8 cellular contexts compared by ENCODE assay signal in genomic region chr12:56628671-56629458, GRCh38. TPM values are rescaled to one million over a fixed set of nuclear protein-coding genes. Genes with fewer than 3 reads are reported as not detected.
DNase-seq lines count a peak whose midpoint lies in the region; ATAC-seq, FAIRE-seq and TF ChIP-seq lines count a peak whose summit lies in the region.

No MANE protein-coding gene starts in this region.

- no peak for TF ChIP-seq POLR2A in HCT116 (IDR thresholded peaks at IDR 0.05; ENCODE audit: borderline replicate concordance, extremely low read depth, insufficient read depth, insufficient read length)

- ATAC-seq in HCT116 (no peak), upper lobe of right lung (peak; percentile 27), GM18502 (IDR thresholded peaks at IDR 0.05; ENCODE audit: poor library complexity, unreplicated experiment) (no peak)

- no peak for TF ChIP-seq CTCF in HCT116 (IDR thresholded peaks at IDR 0.05 in 2 of 3, conservative IDR thresholded peaks at IDR 0.05 in 1 of 3; ENCODE audit: borderline replicate concordance in 1 of 3, insufficient read depth in 1 of 3, low read depth in 2 of 3, low read length in 2 of 3)
- no peak for TF ChIP-seq CTCF in neural progenitor cell (IDR thresholded peaks at IDR 0.05)
- TF ChIP-seq CTCF in upper lobe of right lung (IDR thresholded peaks at IDR 0.05): no peak

- H3K9ac ChIP-seq in HCT116 (ENCODE audit: low read length) (peak overlapping the region; percentile 95), neural progenitor cell (peak overlapping the region; percentile 83)

- H3K4me2 ChIP-seq in HCT116 (ENCODE audit: low read length): peak overlapping the region; percentile 90
- peak overlapping the region; percentile 93 for H3K4me2 ChIP-seq in neural progenitor cell

- intact Hi-C loops in CD4-positive, alpha-beta memory T cell (cut with micrococcal nuclease): loop anchor here (1.0 kb wide), 1 partner anchor 17 kb away; no protein-coding TSS in a partner anchor
- intact Hi-C loops in HCT116 (cut with micrococcal nuclease) (no loop called here), upper lobe of right lung (cut with DNase I) (no loop called here)
- intact Hi-C loops in activated naive CD4-positive, alpha-beta T cell treated with anti-CD3 and anti-CD28 coated beads for 36 hours (cut with micrococcal nuclease): loop anchor here (1.0 kb wide), 2 partner anchors 7 to 8 kb away; no protein-coding TSS in a partner anchor

- H3K4me3 Mint-ChIP-seq in CD4-positive, alpha-beta memory T cell: peak overlapping the region; percentile 86 to 95 (median 92)
- H3K4me3 Mint-ChIP-seq in activated naive CD4-positive, alpha-beta T cell treated with anti-CD3 and anti-CD28 coated beads for 36 hours: peak overlapping the region; percentile 98
- H3K4me3 Mint-ChIP-seq in neural progenitor cell: peak overlapping the region; percentile 99

- peaks cover 0 to 2% (median 0%) of the 10 kb centered on the region in 8 donors for H3K9me3 Mint-ChIP-seq in CD4-positive, alpha-beta memory T cell
- no peaks in the 10 kb centered on the region for H3K9me3 Mint-ChIP-seq in activated naive CD4-positive, alpha-beta T cell treated with anti-CD3 and anti-CD28 coated beads for 36 hours
- H3K9me3 Mint-ChIP-seq in neural progenitor cell: no peaks in the 10 kb centered on the region

- H3K27ac ChIP-seq in CD4-positive, alpha-beta memory T cell (ENCODE audit: low read depth, low read length): peak overlapping the region; percentile 93
- H3K27ac ChIP-seq in HCT116 (ENCODE audit: low read depth, low read length): peak overlapping the region; percentile 88
- H3K27ac ChIP-seq in neural progenitor cell: peak overlapping the region; percentile 21
- H3K27ac ChIP-seq in upper lobe of right lung: peak overlapping the region; percentile 90

- TSS peak; percentile 35 for BruUV-seq in HCT116 (replicated peaks; lab: Mats Ljungman, UMichigan)

- H3K4me1 Mint-ChIP-seq in CD4-positive, alpha-beta memory T cell: peaks cover 42 to 79% (median 64%) of the 10 kb centered on the region in 4 donors
- H3K4me1 Mint-ChIP-seq in activated naive CD4-positive, alpha-beta T cell treated with anti-CD3 and anti-CD28 coated beads for 36 hours (ENCODE audit: low read depth): peaks cover 79% of the 10 kb centered on the region
- H3K4me1 Mint-ChIP-seq in neural progenitor cell: peaks cover 52% of the 10 kb centered on the region

- no peaks in the 10 kb centered on the region for H3K9me3 ChIP-seq in CD4-positive, alpha-beta memory T cell (ENCODE audit: control insufficient read depth in 1 of 2, low read length in 2 of 2)
- no peaks in the 10 kb centered on the region for H3K9me3 ChIP-seq in HCT116 (ENCODE audit: control insufficient read depth in 1 of 2, insufficient read depth in 1 of 2, low read depth in 1 of 2, low read length in 2 of 2)
- no peaks in the 10 kb centered on the region for H3K9me3 ChIP-seq in neural progenitor cell (ENCODE audit: low read depth)
- no peaks in the 10 kb centered on the region for H3K9me3 ChIP-seq in upper lobe of right lung

- H3K9me2 ChIP-seq in HCT116 (ENCODE audit: insufficient read depth): no peaks in the 10 kb centered on the region

- H3K36me3 ChIP-seq in CD4-positive, alpha-beta memory T cell (ENCODE audit: insufficient read depth, low read length): peaks cover 4% of the 10 kb centered on the region
- H3K36me3 ChIP-seq in HCT116 (ENCODE audit: control insufficient read depth in 1 of 2, insufficient read depth in 2 of 2, low read length in 2 of 2): no peaks in the 10 kb centered on the region; a peak in 2 of 4 replicates
- H3K36me3 ChIP-seq in neural progenitor cell: no peaks in the 10 kb centered on the region
- peaks cover 18% of the 10 kb centered on the region for H3K36me3 ChIP-seq in upper lobe of right lung

- FAIRE-seq in frontal cortex (lab: Jason Lieb, UNC): no peak

- H3K27me3 Mint-ChIP-seq in CD4-positive, alpha-beta memory T cell: no peaks in the 10 kb centered on the region
- no peaks in the 10 kb centered on the region for H3K27me3 Mint-ChIP-seq in activated naive CD4-positive, alpha-beta T cell treated with anti-CD3 and anti-CD28 coated beads for 36 hours (ENCODE audit: low read depth)
- no peaks in the 10 kb centered on the region for H3K27me3 Mint-ChIP-seq in neural progenitor cell (ENCODE audit: insufficient read depth, low read depth)

- H2AFZ ChIP-seq in HCT116 (ENCODE audit: low read depth, low read length, poor library complexity, severe bottlenecking) (no peak overlapping the region), neural progenitor cell (replicated peaks) (no peak overlapping the region)

- H3K79me2 ChIP-seq in HCT116 (ENCODE audit: insufficient read depth, low read length): peaks cover 80% of the 10 kb centered on the region
- peaks cover 95% of the 10 kb centered on the region for H3K79me2 ChIP-seq in neural progenitor cell (ENCODE audit: low read depth)

- peaks cover 81% of the 10 kb centered on the region for H3K4me1 ChIP-seq in CD4-positive, alpha-beta memory T cell (ENCODE audit: insufficient read depth, low read length)
- H3K4me1 ChIP-seq in HCT116 (ENCODE audit: control insufficient read depth in 1 of 2, insufficient read depth in 2 of 2, low read length in 2 of 2) (peaks cover 30 to 41% of the 10 kb centered on the region in 2 experiments), neural progenitor cell (peaks cover 39% of the 10 kb centered on the region), upper lobe of right lung (peaks cover 51% of the 10 kb centered on the region)

- DNase-seq in CD4-positive, alpha-beta memory T cell: peak; percentile 71 to 85 (median 74)
- DNase-seq in HCT116 (ENCODE audit: low read depth, low spot score) (no peak), RPMI7951 (ENCODE audit: low read depth) (peak; percentile 82), frontal cortex (ENCODE audit: low spot score in 2 of 2) (peak; percentile 28 to 46), neural progenitor cell (ENCODE audit: low spot score) (peak; percentile 59), upper lobe of right lung (peak; percentile 82)
- peak; percentile 80 for DNase-seq in activated naive CD4-positive, alpha-beta T cell treated with anti-CD3 and anti-CD28 coated beads for 36 hours

- peak overlapping the region; percentile 90 to 98 for H3K4me3 ChIP-seq in CD4-positive, alpha-beta memory T cell (ENCODE audit: low read length in 2 of 2)
- H3K4me3 ChIP-seq in HCT116 (replicated peaks in 1 of 2; ENCODE audit: low read depth in 1 of 2, low read length in 2 of 2): peak overlapping the region; percentile 94 to 95
- H3K4me3 ChIP-seq in neural progenitor cell: peak overlapping the region; percentile 95
- peak overlapping the region; percentile 98 for H3K4me3 ChIP-seq in upper lobe of right lung

- peaks cover 3 to 39% of the 10 kb centered on the region in 2 donors for H3K36me3 Mint-ChIP-seq in CD4-positive, alpha-beta memory T cell
- H3K36me3 Mint-ChIP-seq in activated naive CD4-positive, alpha-beta T cell treated with anti-CD3 and anti-CD28 coated beads for 36 hours (ENCODE audit: low read depth): peaks cover 9% of the 10 kb centered on the region
- H3K36me3 Mint-ChIP-seq in neural progenitor cell: peaks cover 15% of the 10 kb centered on the region

- CTCF ChIA-PET in CD4-positive, alpha-beta memory T cell (lab: Charles Lee; ENCODE audit: partially characterized antibody): interaction anchor here (0.7 to 2.2 kb wide), 19 partner anchors 8 to 483 kb away, joined by 3 to 30 read pairs (median 4); partner anchors contain the start of genes ATP5F1B, NACA and SMARCC2
- CTCF ChIA-PET in HCT116 (lab: Charles Lee): interaction anchor here (1.2 to 3.1 kb wide), 2 partner anchors 7 to 525 kb away, joined by 3 to 17 read pairs; no protein-coding TSS in a partner anchor
- CTCF ChIA-PET in activated naive CD4-positive, alpha-beta T cell treated with anti-CD3 and anti-CD28 coated beads for 36 hours (lab: Charles Lee): interaction anchor here (0.5 to 1.6 kb wide), 9 partner anchors 8 to 553 kb away, joined by 3 to 10 read pairs (median 3); no protein-coding TSS in a partner anchor

- H4K20me1 ChIP-seq in HCT116 (ENCODE audit: insufficient read depth): no peaks in the 10 kb centered on the region
- peaks cover 63% of the 10 kb centered on the region for H4K20me1 ChIP-seq in neural progenitor cell (ENCODE audit: low read depth)

- peaks cover 48% of the 10 kb centered on the region for H3F3A ChIP-seq in neural progenitor cell (ENCODE audit: low read depth)

- H3K27ac Mint-ChIP-seq in CD4-positive, alpha-beta memory T cell: peak overlapping the region; percentile 82 to 98 (median 93)
- peak overlapping the region; percentile 94 for H3K27ac Mint-ChIP-seq in activated naive CD4-positive, alpha-beta T cell treated with anti-CD3 and anti-CD28 coated beads for 36 hours
- H3K27ac Mint-ChIP-seq in neural progenitor cell: peak overlapping the region; percentile 97

- H3K27me3 ChIP-seq in CD4-positive, alpha-beta memory T cell (ENCODE audit: insufficient read depth, low read length): no peaks in the 10 kb centered on the region
- H3K27me3 ChIP-seq in HCT116 (ENCODE audit: insufficient read depth, low read length): no peaks in the 10 kb centered on the region
- H3K27me3 ChIP-seq in neural progenitor cell: no peaks in the 10 kb centered on the region
- no peaks in the 10 kb centered on the region for H3K27me3 ChIP-seq in upper lobe of right lung

- POLR2A ChIA-PET in CD4-positive, alpha-beta memory T cell (lab: Charles Lee; ENCODE audit: partially characterized antibody): interaction anchor here (0.6 to 10.0 kb wide), 34 partner anchors 8 to 1070 kb away, joined by 3 to 210 read pairs (median 5); partner anchors contain the start of genes ATP5F1B, NAB2, NACA and PTGES3
- POLR2A ChIA-PET in HCT116 (lab: Charles Lee): interaction anchor here (0.7 to 1.0 kb wide), 2 partner anchors 8 to 489 kb away, joined by 3 to 4 read pairs; no protein-coding TSS in a partner anchor

- RAD21 ChIA-PET in HCT116 (lab: Charles Lee; ENCODE audit: low non-redundant PET in 1 of 2, low total read pairs in 2 of 2, uncharacterized antibody in 2 of 2, unreplicated experiment in 2 of 2): no interaction called here

- TF ChIP-seq RAD21 in HCT116 (IDR thresholded peaks at IDR 0.05; ENCODE audit: low read depth): no peak

RNA-seq across cellular contexts. Expression of gene BAZ2A, which starts 1.3 kb away (rescaled TPM):
- 100 to 1,000 TPM; 206 to 212 TPM for total RNA-seq in CD4-positive, alpha-beta memory T cell
- 10 to 100 TPM in 1 of 2 donors, 1 to 10 TPM in 1; 3.8 to 36.6 TPM for polyA plus RNA-seq in CD4-positive, alpha-beta memory T cell
- 106 TPM for total RNA-seq in HCT116 (2021; ENCODE audit: unreplicated experiment)
- 56.1 and 56.8 TPM in 2 replicates for polyA plus RNA-seq in HCT116 (2012)
- 9.9 and 19.6 TPM in 2 replicates for total RNA-seq in RPMI7951 (2014; rRNA removed; shearing (Covaris generic))
- total RNA-seq in activated naive CD4-positive, alpha-beta T cell treated with anti-CD3 and anti-CD28 coated beads for 36 hours: 10 to 100 TPM; 78.3 to 80.0 TPM
- total RNA-seq in frontal cortex: 13.5 TPM
- total RNA-seq in neural progenitor cell (ENCODE audit: low replicate concordance): 27.1 and 55.1 TPM in 2 replicates
- 98.5 TPM for total RNA-seq in upper lobe of right lung

RNA-seq across cellular contexts. Expression of gene ATP5F1B, which starts 16.9 kb away (rescaled TPM):
- total RNA-seq in CD4-positive, alpha-beta memory T cell: 100 to 1,000 TPM; 243 to 256 TPM
- 1,000 to 10,000 TPM in 1 of 2 donors, 100 to 1,000 TPM in 1; 771 to 1,156 TPM for polyA plus RNA-seq in CD4-positive, alpha-beta memory T cell
- 1,051 TPM for total RNA-seq in HCT116 (2021; ENCODE audit: unreplicated experiment)
- 997 and 1,023 TPM in 2 replicates for polyA plus RNA-seq in HCT116 (2012)
- total RNA-seq in RPMI7951 (2014; rRNA removed; shearing (Covaris generic)): 453 and 475 TPM in 2 replicates
- 100 to 1,000 TPM; 854 to 863 TPM for total RNA-seq in activated naive CD4-positive, alpha-beta T cell treated with anti-CD3 and anti-CD28 coated beads for 36 hours
- total RNA-seq in frontal cortex: 464 TPM
- total RNA-seq in neural progenitor cell (ENCODE audit: low replicate concordance): 558 and 609 TPM in 2 replicates
- total RNA-seq in upper lobe of right lung: 338 TPM

RNA-seq across cellular contexts. Expression of gene PTGES3, which starts 59.2 kb away (rescaled TPM):
- total RNA-seq in CD4-positive, alpha-beta memory T cell: 100 to 1,000 TPM; 191 to 195 TPM
- 100 to 1,000 TPM; 261 to 353 TPM for polyA plus RNA-seq in CD4-positive, alpha-beta memory T cell
- 404 TPM for total RNA-seq in HCT116 (2021; ENCODE audit: unreplicated experiment)
- polyA plus RNA-seq in HCT116 (2012): 129 and 177 TPM in 2 replicates
- 153 and 184 TPM in 2 replicates for total RNA-seq in RPMI7951 (2014; rRNA removed; shearing (Covaris generic))
- 100 to 1,000 TPM; 289 to 293 TPM for total RNA-seq in activated naive CD4-positive, alpha-beta T cell treated with anti-CD3 and anti-CD28 coated beads for 36 hours
- total RNA-seq in frontal cortex: 78.7 TPM
- 197 and 298 TPM in 2 replicates for total RNA-seq in neural progenitor cell (ENCODE audit: low replicate concordance)
- total RNA-seq in upper lobe of right lung: 168 TPM

Comparison
In these comparisons a context has a peak if more than half of its experiments do, and no peak if none do; other contexts are left out.
1. H3K27ac ChIP-seq: peak in every context shown above with its lines; median percentile 93 in CD4-positive, alpha-beta memory T cell; 90 in upper lobe of right lung; 88 in HCT116; 21 in neural progenitor cell.
2. intact Hi-C loops: an anchor here in CD4-positive, alpha-beta memory T cell (1.0 kb wide) and activated naive CD4-positive, alpha-beta T cell treated with anti-CD3 and anti-CD28 coated beads for 36 hours (1.0 kb wide); none called in HCT116 and upper lobe of right lung.